ENCODE assay signal across 32 cellular contexts in genomic region chr1:233127157-233127556, GRCh38.
"Had no signal": no experiment of that assay in that cellular context is flagged by ENCODE, and none has a peak within 500 bp of the region (broad histone marks: within the 10 kb centered on the region; RNA-seq: fewer than 3 reads in every experiment).

No MANE protein-coding gene starts in this region.

- H3K4me3 Mint-ChIP-seq: activated B cell treated with CpG ODN at 0.5 μM for 24 hours; activated CD4-positive, alpha-beta memory T cell treated with anti-CD3 and anti-CD28 coated beads, Interleukin-2, amount 10 ng/mL, durations not matched to agents 7 days and 5 days; activated CD4-positive, alpha-beta T cell treated with anti-CD3 and anti-CD28 coated beads, Interleukin-2, amount 10 ng/mL, durations not matched to agents 24 days and 14 days; activated naive CD4-positive, alpha-beta T cell treated with anti-CD3 and anti-CD28 coated beads for 36 hours; activated naive CD8-positive, alpha-beta T cell; activated T-cell treated with anti-CD3 and anti-CD28 coated beads, Interleukin-2, amount 50 U/mL, for 24 hours; activated T-helper 1 cell treated with anti-CD3 and anti-CD28 coated beads, Interleukin-12 subunit alpha, Interleukin-12 subunit beta, Interleukin-2, Interleukin-4 antibody, amounts not matched to agents 30 ng/mL and 10 ng/mL and 1 ng/mL, durations not matched to agents 14 hours and 24 hours and 36 hours; brain; T-helper 1 cell treated with Interleukin-12 subunit alpha and Interleukin-12 subunit beta and Interleukin-4 antibody, amounts not matched to agents 30 μg/mL and 1 μg/mL, for 36 hours had no signal

- DNase-seq: activated B cell treated with CpG ODN at 0.5 μM for 24 hours; activated CD4-positive, alpha-beta memory T cell treated with anti-CD3 and anti-CD28 coated beads, Interleukin-2, amount 10 ng/mL, durations not matched to agents 7 days and 5 days; activated CD4-positive, alpha-beta T cell treated with anti-CD3 and anti-CD28 coated beads for 1 hour; activated CD4-positive, alpha-beta T cell treated with anti-CD3 and anti-CD28 coated beads, Interleukin-2, amount 10 ng/mL, durations not matched to agents 24 days and 14 days; activated CD8-positive, alpha-beta memory T cell treated with anti-CD3 and anti-CD28 coated beads, Interleukin-2, amount 50 U/mL, for 48 hours; activated gamma-delta T cell; activated naive CD4-positive, alpha-beta T cell treated with anti-CD3 and anti-CD28 coated beads for 36 hours; activated T-cell treated with anti-CD3 and anti-CD28 coated beads, Interleukin-2, amount 50 U/mL, for 24 hours; amygdala; cerebellar nuclear complex; MG63; MV-4-11; NCI-H1092 treated with DMSO at 0.1 percent for 48 hours; NCI-H1417 treated with DMSO at 0.1 percent for 48 hours; NCI-H1694; NCI-H2029; NCI-H2107; NCI-H2171 treated with DMSO at 0.1 percent for 48 hours; NCI-H345; NCI-H510A; NCI-H69; NK-92 treated with Interleukin-12 subunit alpha and Interleukin-12 subunit beta, amount 100 ng/mL, for 24 hours; OCI-M1; SHP77 had no signal

- H3K27ac Mint-ChIP-seq: activated B cell treated with CpG ODN at 0.5 μM for 24 hours; activated CD4-positive, alpha-beta memory T cell treated with anti-CD3 and anti-CD28 coated beads, Interleukin-2, amount 10 ng/mL, durations not matched to agents 7 days and 5 days; activated CD4-positive, alpha-beta T cell treated with anti-CD3 and anti-CD28 coated beads, Interleukin-2, amount 10 ng/mL, durations not matched to agents 24 days and 14 days; activated naive CD4-positive, alpha-beta T cell treated with anti-CD3 and anti-CD28 coated beads for 36 hours; activated naive CD8-positive, alpha-beta T cell; activated T-cell treated with anti-CD3 and anti-CD28 coated beads, Interleukin-2, amount 50 U/mL, for 24 hours; activated T-helper 1 cell treated with anti-CD3 and anti-CD28 coated beads, Interleukin-12 subunit alpha, Interleukin-12 subunit beta, Interleukin-2, Interleukin-4 antibody, amounts not matched to agents 30 ng/mL and 10 ng/mL and 1 ng/mL, durations not matched to agents 14 hours and 24 hours and 36 hours; brain; T-helper 1 cell treated with Interleukin-12 subunit alpha and Interleukin-12 subunit beta and Interleukin-4 antibody, amounts not matched to agents 30 μg/mL and 1 μg/mL, for 36 hours had no signal

- H3K9me3 Mint-ChIP-seq: activated CD4-positive, alpha-beta T cell treated with anti-CD3 and anti-CD28 coated beads, Interleukin-2, amount 10 ng/mL, durations not matched to agents 24 days and 14 days; activated naive CD4-positive, alpha-beta T cell treated with anti-CD3 and anti-CD28 coated beads for 36 hours; activated T-helper 1 cell treated with anti-CD3 and anti-CD28 coated beads, Interleukin-12 subunit alpha, Interleukin-12 subunit beta, Interleukin-2, Interleukin-4 antibody, amounts not matched to agents 30 ng/mL and 10 ng/mL and 1 ng/mL, durations not matched to agents 14 hours and 24 hours and 36 hours; T-helper 1 cell treated with Interleukin-12 subunit alpha and Interleukin-12 subunit beta and Interleukin-4 antibody, amounts not matched to agents 30 μg/mL and 1 μg/mL, for 36 hours had no signal

- H3K27me3 ChIP-seq: MG63, SJSA1 had no signal

- H3K4me2 ChIP-seq: KMS-11 had no signal

- H3K36me3 ChIP-seq: SJSA1 had no signal

- H3K4me1 Mint-ChIP-seq: activated B cell treated with CpG ODN at 0.5 μM for 24 hours; activated CD4-positive, alpha-beta memory T cell treated with anti-CD3 and anti-CD28 coated beads, Interleukin-2, amount 10 ng/mL, durations not matched to agents 7 days and 5 days; activated CD4-positive, alpha-beta T cell treated with anti-CD3 and anti-CD28 coated beads, Interleukin-2, amount 10 ng/mL, durations not matched to agents 24 days and 14 days had no signal

- H3K27me3 Mint-ChIP-seq: activated B cell treated with CpG ODN at 0.5 μM for 24 hours; activated CD4-positive, alpha-beta memory T cell treated with anti-CD3 and anti-CD28 coated beads, Interleukin-2, amount 10 ng/mL, durations not matched to agents 7 days and 5 days; activated CD4-positive, alpha-beta T cell treated with anti-CD3 and anti-CD28 coated beads, Interleukin-2, amount 10 ng/mL, durations not matched to agents 24 days and 14 days; activated naive CD8-positive, alpha-beta T cell; activated T-cell treated with anti-CD3 and anti-CD28 coated beads, Interleukin-2, amount 50 U/mL, for 24 hours had no signal

- H3K9ac ChIP-seq: KMS-11 had no signal

- H3K27ac ChIP-seq: KMS-11, RWPE1, SJSA1 had no signal

- H3K4me3 ChIP-seq: MG63, SJSA1 had no signal

- ATAC-seq: Panc1 had no signal

- H3K4me1 ChIP-seq: SJSA1 had no signal
